1 cellular context compared by ENCODE assay signal in genomic region chr10:135601-136464, GRCh38.
TF ChIP-seq lines count a peak whose summit lies in the region.

No MANE protein-coding gene starts in this region.

TF ChIP-seq in HEK293, 187 proteins besides CTCF, POLR2A, EP300 and RAD21 (continued from another document and continues in another):
- TF ChIP-seq ZBTB49 (tag by site-specific recombination; IDR thresholded peaks at IDR 0.05; ENCODE audit: low read depth) (no peak), KLF16 (tag by site-specific recombination; IDR thresholded peaks at IDR 0.05) (0 out of 2 replicates have a peak, but pooled peaks have one; percentile 28), ZNF768 (tag by site-specific recombination; IDR thresholded peaks at IDR 0.05) (no peak), ZNF600 (tag by site-specific recombination; IDR thresholded peaks at IDR 0.05) (peak; percentile 88), SP7 (tag by site-specific recombination; IDR thresholded peaks at IDR 0.05) (0 out of 2 replicates have a peak, but pooled peaks have one; percentile 33), ZNF514 (tag by site-specific recombination; IDR thresholded peaks at IDR 0.05) (no peak), ZNF48 (tag by site-specific recombination; IDR thresholded peaks at IDR 0.05) (no peak), OVOL3 (tag by site-specific recombination; IDR thresholded peaks at IDR 0.05) (no peak), ZNF202 (tag by site-specific recombination; IDR thresholded peaks at IDR 0.05; ENCODE audit: borderline replicate concordance) (no peak), ZNF138 (tag by site-specific recombination; IDR thresholded peaks at IDR 0.05; ENCODE audit: borderline replicate concordance) (no peak), PRDM1 (tag by site-specific recombination; IDR thresholded peaks at IDR 0.05) (peak; percentile 88), HOXC10 (CRISPR knock-in tag; IDR thresholded peaks at IDR 0.05) (no peak), ZNF394 (tag by site-specific recombination; IDR thresholded peaks at IDR 0.05; ENCODE audit: borderline replicate concordance) (peak; percentile 89), PRDM10 (tag by site-specific recombination; IDR thresholded peaks at IDR 0.05) (no peak), GLIS2 (tag by site-specific recombination; IDR thresholded peaks at IDR 0.05) (peak; percentile 88), ZNF623 (tag by site-specific recombination; IDR thresholded peaks at IDR 0.05) (no peak), ZNF19 (tag by site-specific recombination; IDR thresholded peaks at IDR 0.05; ENCODE audit: low read depth) (no peak), ZNF792 (tag by site-specific recombination; IDR thresholded peaks at IDR 0.05) (no peak), ZNF341 (tag by site-specific recombination; IDR thresholded peaks at IDR 0.05; ENCODE audit: low read depth) (peak; percentile 72), TSHZ1 (tag by site-specific recombination; IDR thresholded peaks at IDR 0.05; ENCODE audit: borderline replicate concordance) (no peak), ZSCAN23 (tag by site-specific recombination; IDR thresholded peaks at IDR 0.05) (no peak), ZNF335 (tag by site-specific recombination; conservative IDR thresholded peaks at IDR 0.05) (peak; percentile 91), ZNF350 (tag by site-specific recombination; IDR thresholded peaks at IDR 0.05) (no peak), ZBTB20 (tag by site-specific recombination; IDR thresholded peaks at IDR 0.05) (peak; percentile 98), ZNF362 (tag by site-specific recombination; IDR thresholded peaks at IDR 0.05) (no peak), ZNF555 (tag by site-specific recombination; conservative IDR thresholded peaks at IDR 0.05) (no peak), ZNF513 (tag by site-specific recombination; IDR thresholded peaks at IDR 0.05) (peak; percentile 22; the same call in 1 of the 2 replicates), ZNF626 (tag by site-specific recombination; IDR thresholded peaks at IDR 0.05) (no peak), SCRT2 (tag by site-specific recombination; IDR thresholded peaks at IDR 0.05) (peak; percentile 84), ZNF114 (tag by site-specific recombination; IDR thresholded peaks at IDR 0.05) (no peak), GLIS1 (tag by site-specific recombination; IDR thresholded peaks at IDR 0.05) (peak; percentile 49), ZNF140 (tag by site-specific recombination; IDR thresholded peaks at IDR 0.05) (no peak), ZNF837 (tag by site-specific recombination; IDR thresholded peaks at IDR 0.05) (peak; percentile 95), ZNF629 (tag by site-specific recombination; IDR thresholded peaks at IDR 0.05) (0 out of 2 replicates have a peak, but pooled peaks have one; percentile 14), ZNF677 (tag by site-specific recombination; IDR thresholded peaks at IDR 0.05) (0 out of 2 replicates have a peak, but pooled peaks have one; percentile 32), ZNF621 (tag by site-specific recombination; IDR thresholded peaks at IDR 0.05) (no peak), KLF17 (tag by site-specific recombination; IDR thresholded peaks at IDR 0.05) (no peak), ZNF692 (tag by site-specific recombination; IDR thresholded peaks at IDR 0.05) (peak; percentile 77), ZSCAN30 (tag by site-specific recombination; IDR thresholded peaks at IDR 0.05) (peak; percentile 69), PATZ1 (tag by site-specific recombination; IDR thresholded peaks at IDR 0.05) (peak; percentile 64), ZNF660 (tag by site-specific recombination; IDR thresholded peaks at IDR 0.05) (peak; percentile 44; the same call in 1 of the 2 replicates), ZBTB17 (tag by site-specific recombination; IDR thresholded peaks at IDR 0.05) (no peak), ZNF585B (tag by site-specific recombination; IDR thresholded peaks at IDR 0.05) (no peak), ZNF18 (tag by site-specific recombination; IDR thresholded peaks at IDR 0.05) (no peak)
